Comparison of ENCODE assay signal across 8 cellular contexts in the genomic region with DNA sequence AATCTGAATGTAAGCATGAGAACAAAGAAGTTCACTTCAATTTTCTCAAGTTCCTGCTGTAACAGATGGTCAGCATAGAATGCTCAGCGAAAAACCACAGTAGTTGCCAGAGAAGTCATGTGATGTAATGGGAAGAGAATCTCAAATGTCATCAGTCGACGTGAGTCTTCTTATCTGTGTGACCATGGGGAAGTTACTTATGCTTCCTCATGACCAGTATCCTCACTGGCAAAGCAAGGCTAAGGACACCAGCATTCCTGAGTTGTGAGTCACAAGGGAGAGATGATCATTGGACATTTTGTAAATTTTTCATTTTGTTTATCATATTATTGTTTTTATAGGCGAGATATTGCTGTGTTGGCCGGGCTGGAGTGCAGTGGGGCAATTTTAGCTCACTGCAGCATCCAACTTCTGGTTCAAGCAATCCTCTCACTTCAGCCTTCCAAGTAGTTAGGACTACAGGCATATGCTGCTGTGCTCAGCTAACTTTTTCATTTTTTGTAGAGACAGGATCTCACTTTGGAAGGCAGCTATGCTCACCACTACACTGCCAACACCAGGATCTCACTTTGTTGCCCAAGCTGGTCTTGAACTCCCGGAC. TPM values are rescaled to one million over a fixed set of nuclear protein-coding genes. Genes with fewer than 3 reads are reported as not detected.
DNase-seq lines count a peak whose midpoint lies in the region; ATAC-seq and TF ChIP-seq lines count a peak whose summit lies in the region.

No MANE protein-coding gene starts in this region.

- H3K27ac ChIP-seq in SU-DHL-6 (ENCODE audit: low read depth, low read length) (no peak overlapping the region), sigmoid colon (peak overlapping the region in 2 of 4 donors; percentile 46)

- DNase-seq in GM13976 (ENCODE audit: low spot score) (peak; percentile 68), germinal center (ENCODE audit: low spot score) (peak; percentile 16), sigmoid colon (peak; percentile 68), GM19240 (ENCODE audit: insufficient read length, low spot score) (no peak), NCI-H774 (lab: John Stamatoyannopoulos, UW) (no peak)
- DNase-seq in activated CD8-positive, alpha-beta memory T cell treated with anti-CD3 and anti-CD28 coated beads, Interleukin-2, amount 50 U/mL, for 48 hours = no peak

- H2AFZ ChIP-seq in SU-DHL-6 (ENCODE audit: low read depth, low read length, severe bottlenecking) = peak overlapping the region; percentile 49

- no peaks in the 10 kb centered on the region for H3K79me2 ChIP-seq in SU-DHL-6 (ENCODE audit: insufficient read depth, low read length)

- intact Hi-C loops in sigmoid colon (cut with DNase I) = no loop called here

- no peak overlapping the region for H3K9ac ChIP-seq in SU-DHL-6 (ENCODE audit: low read length)

- H4K20me1 ChIP-seq in SU-DHL-6 (ENCODE audit: low read depth, low read length) = no peaks in the 10 kb centered on the region

- no peaks in the 10 kb centered on the region for H3K9me2 ChIP-seq in SU-DHL-6 (replicated peaks; ENCODE audit: insufficient read depth, low read length)

- 45 to 64% methylated on average over 6 of the region's 6 CpGs for WGBS in sigmoid colon, 2 donors

- H3K36me3 ChIP-seq in SU-DHL-6 (ENCODE audit: low read length) (no peaks in the 10 kb centered on the region), sigmoid colon (no peaks in the 10 kb centered on the region)

- in situ Hi-C loops in GM13976 (cut with MboI; ENCODE audit: low sequenced_read_pairs, unreplicated experiment) = no loop called here

- H3K27me3 ChIP-seq in SU-DHL-6 (ENCODE audit: low read length) = no peaks in the 10 kb centered on the region
- H3K27me3 ChIP-seq in sigmoid colon = no peaks in the 10 kb centered on the region

- peak; percentile 67 for ATAC-seq in HG03442 (IDR thresholded peaks at IDR 0.05; ENCODE audit: unreplicated experiment)

- peak overlapping the region; percentile 12 for H3K4me2 ChIP-seq in SU-DHL-6 (ENCODE audit: low read depth, low read length, poor library complexity, severe bottlenecking)

- H3K9me3 ChIP-seq in SU-DHL-6 (ENCODE audit: insufficient read depth, low read length) (no peaks in the 10 kb centered on the region), sigmoid colon (no peaks in the 10 kb centered on the region)

- TF ChIP-seq EP300 in sigmoid colon (IDR thresholded peaks at IDR 0.05) = peak in 2 of 4 donors; percentile 23 to 66

- H3F3A ChIP-seq in SU-DHL-6 (ENCODE audit: insufficient read depth) = no peaks in the 10 kb centered on the region; the same call in 1 of the 2 replicates

- no peak for TF ChIP-seq POLR2A in sigmoid colon (IDR thresholded peaks at IDR 0.05)

- no peak overlapping the region for H3K4me3 ChIP-seq in SU-DHL-6 (ENCODE audit: insufficient read depth, low read length, poor library complexity, severe bottlenecking)
- H3K4me3 ChIP-seq in sigmoid colon = no peak overlapping the region

- peaks cover 0 to 10% (median 7%) of the 10 kb centered on the region in 4 donors for H3K4me1 ChIP-seq in sigmoid colon

- TF ChIP-seq CTCF in GM13976 (IDR thresholded peaks at IDR 0.05; ENCODE audit: borderline replicate concordance, control extremely low read depth, extremely low read depth, insufficient read depth, missing control alignments) (no peak), SU-DHL-6 (IDR thresholded peaks at IDR 0.05; ENCODE audit: insufficient read depth, low read length, poor library complexity, severe bottlenecking) (no peak), sigmoid colon (IDR thresholded peaks at IDR 0.05) (no peak)

RNA-seq across cellular contexts. Expression of gene SGK1, which starts 21.9 kb away (rescaled TPM):
- 10 to 100 TPM; 17.2 to 35.2 (median 24.1) TPM for total RNA-seq in sigmoid colon
- 100 to 1,000 TPM in 2 of 3 donors, 10 to 100 TPM in 1; 57.1 to 352 (median 214) TPM for polyA plus RNA-seq in sigmoid colon

Comparison
In these comparisons a context has a peak if more than half of its experiments do, and no peak if none do; other contexts are left out.
1. DNase-seq: peak in GM13976 (single experiment), germinal center (single experiment) and sigmoid colon (single experiment); none in GM19240 (single experiment), activated CD8-positive, alpha-beta memory T cell treated with anti-CD3 and anti-CD28 coated beads, Interleukin-2, amount 50 U/mL, for 48 hours (single experiment) and NCI-H774 (single experiment).